1 cellular context compared by ENCODE assay signal in the genomic region with DNA sequence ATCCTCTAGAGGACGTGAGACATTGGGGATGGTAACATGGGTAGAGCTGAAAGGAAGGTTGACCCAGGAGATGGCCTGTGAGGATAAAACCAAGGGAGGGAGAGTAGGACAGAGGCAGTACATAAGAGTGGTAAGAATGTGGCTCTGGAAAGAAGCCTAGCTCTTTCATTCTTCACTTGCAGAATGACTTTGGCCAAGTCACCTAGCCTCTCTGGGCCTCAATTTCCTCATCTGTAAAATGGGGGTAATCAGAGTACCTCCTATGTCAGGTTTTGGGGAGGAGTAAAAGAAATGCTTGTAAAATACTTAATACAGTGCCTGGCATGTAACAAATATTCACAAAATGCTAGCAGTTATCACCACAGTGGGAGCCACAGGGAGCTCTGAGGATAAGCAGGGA.
TF ChIP-seq lines count a peak whose summit lies in the region.

No MANE protein-coding gene starts in this region.

TF ChIP-seq in liver, 16 proteins besides CTCF, POLR2A, EP300 and RAD21 (continued from another document):
- TF ChIP-seq, protein P1, sequence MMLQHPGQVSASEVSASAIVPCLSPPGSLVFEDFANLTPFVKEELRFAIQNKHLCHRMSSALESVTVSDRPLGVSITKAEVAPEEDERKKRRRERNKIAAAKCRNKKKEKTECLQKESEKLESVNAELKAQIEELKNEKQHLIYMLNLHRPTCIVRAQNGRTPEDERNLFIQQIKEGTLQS (IDR thresholded peaks at IDR 0.05), result no peak
- TF ChIP-seq FOXA2 (IDR thresholded peaks at IDR 0.05) (no peak), EGR1 (IDR thresholded peaks at IDR 0.05; ENCODE audit: low read depth in 2 of 2) (no peak), NR2F2 (IDR thresholded peaks at IDR 0.05) (no peak), YY1 (IDR thresholded peaks at IDR 0.05) (no peak), HNF4G (IDR thresholded peaks at IDR 0.05) (no peak), FOXA1 (IDR thresholded peaks at IDR 0.05) (no peak), JUND (IDR thresholded peaks at IDR 0.05) (no peak), TAF1 (conservative IDR thresholded peaks at IDR 0.05) (no peak), SP1 (IDR thresholded peaks at IDR 0.05) (no peak)
TF ChIP-seq in liver: peak in this region for 0.
